In the genomic region with DNA sequence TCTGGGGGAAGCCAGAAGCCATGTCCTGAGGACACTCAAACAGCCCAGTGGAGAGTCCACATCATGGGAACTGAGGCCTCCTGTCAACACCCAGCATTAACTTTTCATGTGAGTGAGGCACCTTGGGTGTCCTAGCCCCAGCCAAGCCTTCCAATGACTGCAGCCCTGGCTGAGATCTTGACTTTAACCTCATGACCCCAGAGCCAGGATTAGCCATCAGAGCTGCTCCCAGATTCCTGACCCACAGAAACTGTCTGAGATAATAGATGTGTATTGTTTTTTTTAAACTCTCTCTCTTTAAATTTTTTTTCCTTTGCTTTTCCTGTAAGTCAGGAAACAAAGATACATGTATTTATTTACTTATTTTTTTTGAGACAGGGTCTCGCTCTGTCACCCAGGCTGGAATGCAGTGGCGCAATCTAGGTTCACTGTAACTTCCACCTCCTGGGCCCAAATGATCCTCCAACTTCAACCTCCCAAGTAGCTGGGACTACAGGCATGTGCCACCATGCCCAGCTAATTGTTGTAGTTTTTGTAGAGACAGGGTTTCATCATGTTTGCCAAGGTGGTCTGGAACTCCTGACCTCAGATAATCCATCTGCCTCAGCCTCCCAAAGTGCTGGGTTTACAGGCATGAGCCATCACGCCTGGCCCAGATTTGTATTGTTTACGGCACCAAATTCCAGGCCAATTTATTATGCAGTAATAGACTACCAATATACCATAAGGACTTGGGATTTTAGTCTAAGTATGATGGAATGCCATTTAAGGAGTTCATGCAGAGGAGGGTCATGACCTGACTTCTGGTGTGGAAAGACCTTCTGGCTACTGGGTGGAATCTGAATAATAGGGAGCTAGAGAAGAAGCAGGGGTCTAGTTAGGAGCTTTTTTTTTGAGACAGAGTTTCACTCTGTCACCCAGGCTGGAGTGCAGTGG, we compare ENCODE assay signal across 15 cellular contexts. TPM values are rescaled to one million over a fixed set of nuclear protein-coding genes. Genes with fewer than 3 reads are reported as not detected.
DNase-seq lines count a peak whose midpoint lies in the region; ATAC-seq, FAIRE-seq and TF ChIP-seq lines count a peak whose summit lies in the region.
"Had no signal": no experiment of that assay in that cellular context is flagged by ENCODE, and none has a peak within 500 bp of the region (broad histone marks: within the 10 kb centered on the region; RNA-seq: fewer than 3 reads in every experiment).

No MANE protein-coding gene starts in this region.

- H3K36me3 ChIP-seq in bronchial epithelial cell (ENCODE audit: control insufficient read depth, insufficient read depth, low read length) = no peaks in the 10 kb centered on the region
- H3K36me3 ChIP-seq in left ventricle myocardium inferior = no peaks in the 10 kb centered on the region
- no peaks in the 10 kb centered on the region for H3K36me3 ChIP-seq in skeletal muscle tissue (ENCODE audit: control insufficient read depth in 3 of 3, insufficient read depth in 3 of 3, low read length in 3 of 3)
- H3K36me3 ChIP-seq in A673 (ENCODE audit: insufficient read depth, low read length, poor library complexity, severe bottlenecking) = no peaks in the 10 kb centered on the region

- no peak for TF ChIP-seq CTCF in bronchial epithelial cell (IDR thresholded peaks at IDR 0.05; ENCODE audit: insufficient read depth, low read length, severe bottlenecking)
- no peak for TF ChIP-seq CTCF in left ventricle myocardium inferior (IDR thresholded peaks at IDR 0.05; ENCODE audit: borderline replicate concordance)
- TF ChIP-seq CTCF in A673 (conservative IDR thresholded peaks at IDR 0.05; ENCODE audit: low read depth, low read length) = no peak

- FAIRE-seq in bronchial epithelial cell (lab: Jason Lieb, UNC) = no peak
- FAIRE-seq: D721Med had no signal

- no TSS peak for BruUV-seq in A673 (replicated peaks; lab: Mats Ljungman, UMichigan)

- ATAC-seq in left lobe of liver = no peak
- ATAC-seq: activated CD8-positive, alpha-beta memory T cell treated with anti-CD3 and anti-CD28 coated beads, Interleukin-2, amount 10 ng/mL, durations not matched to agents 7 days and 5 days; T-cell had no signal

- H3K9me3 ChIP-seq in left ventricle myocardium inferior (replicated peaks) (no peaks in the 10 kb centered on the region), skeletal muscle tissue (ENCODE audit: control insufficient read depth in 3 of 3, low read length in 3 of 3) (no peaks in the 10 kb centered on the region), A673 (ENCODE audit: low read depth, low read length, poor library complexity, severe bottlenecking) (no peaks in the 10 kb centered on the region)

- DNase-seq in EL (peak; percentile 48), bronchial epithelial cell (ENCODE audit: low read depth) (peak; percentile 51), left ventricle myocardium inferior (no peak), HPDE6-E6E7 (ENCODE audit: extremely low spot score) (no peak), A673 (ENCODE audit: low spot score) (no peak), iPS-NIHi7 (ENCODE audit: extremely low spot score) (no peak), left lobe of liver (ENCODE audit: low spot score) (no peak)
- DNase-seq: activated CD4-positive, CD25-positive, alpha-beta regulatory T cell; activated CD8-positive, alpha-beta memory T cell treated with anti-CD3 and anti-CD28 coated beads, Interleukin-2, amount 10 ng/mL, durations not matched to agents 7 days and 5 days; activated effector memory CD4-positive, alpha-beta T cell treated with anti-CD3 and anti-CD28 coated beads, Interleukin-2, amount 50 U/mL, for 16 hours; head of caudate nucleus; NCI-H82; T-cell had no signal

- peak overlapping the region; percentile 80 for H3K27ac ChIP-seq in left ventricle myocardium inferior (replicated peaks)
- peak overlapping the region; percentile 56 for H3K27ac ChIP-seq in skeletal muscle tissue (ENCODE audit: low read depth, low read length)
- H3K27ac ChIP-seq in A673 (ENCODE audit: low read depth, low read length, poor library complexity, severe bottlenecking) = no peak overlapping the region

- H3K4me3 ChIP-seq in bronchial epithelial cell (ENCODE audit: low read depth, low read length) (no peak overlapping the region), left ventricle myocardium inferior (no peak overlapping the region), skeletal muscle tissue (ENCODE audit: low read length in 3 of 3) (no peak overlapping the region), A673 (ENCODE audit: low read depth, low read length, poor library complexity, severe bottlenecking) (no peak overlapping the region)

- POLR2A ChIA-PET in A673 (lab: Charles Lee; ENCODE audit: low non-redundant PET) = no interaction called here

- H3K4me1 ChIP-seq in left ventricle myocardium inferior (peaks cover 53% of the 10 kb centered on the region), skeletal muscle tissue (ENCODE audit: control insufficient read depth in 3 of 3, insufficient read depth in 3 of 3, low read length in 3 of 3) (peaks cover 2 to 12% (median 10%) of the 10 kb centered on the region in 3 donors), A673 (ENCODE audit: insufficient read depth, low read length, poor library complexity, severe bottlenecking) (no peaks in the 10 kb centered on the region)

- intact Hi-C loops in left ventricle myocardium inferior (cut with micrococcal nuclease) = no loop called here
- intact Hi-C loops in A673 (cut with micrococcal nuclease; ENCODE audit: unreplicated experiment) = no loop called here

- CTCF ChIA-PET in A673 (lab: Charles Lee) = no interaction called here

- H3K9ac ChIP-seq in skeletal muscle tissue (ENCODE audit: low read depth in 1 of 3, low read length in 3 of 3) = no peak overlapping the region

- no peaks in the 10 kb centered on the region for H3K27me3 ChIP-seq in bronchial epithelial cell (ENCODE audit: control insufficient read depth, insufficient read depth, low read length)
- no peaks in the 10 kb centered on the region for H3K27me3 ChIP-seq in left ventricle myocardium inferior (ENCODE audit: low read depth)
- no peaks in the 10 kb centered on the region for H3K27me3 ChIP-seq in skeletal muscle tissue (ENCODE audit: control insufficient read depth in 3 of 3, insufficient read depth in 3 of 3, low read length in 3 of 3)
- H3K27me3 ChIP-seq in A673 (replicated peaks; ENCODE audit: insufficient read depth, low read depth, low read length, poor library complexity) = no peaks in the 10 kb centered on the region

RNA-seq across cellular contexts. Expression of a gene that starts 14.0 kb away (rescaled TPM):
- total RNA-seq in bronchial epithelial cell (13.7 and 14.5 TPM in 2 replicates), left ventricle myocardium inferior (38.8 TPM), skeletal muscle tissue (18.3 TPM), A673 (2021) (67.0 and 84.7 TPM in 2 replicates), left lobe of liver (43.5 TPM)

RNA-seq across cellular contexts. Expression of a gene that starts 37.0 kb away (rescaled TPM):
- total RNA-seq in bronchial epithelial cell = 102 and 103 TPM in 2 replicates
- 42.2 TPM for total RNA-seq in left ventricle myocardium inferior
- total RNA-seq in skeletal muscle tissue = 74.6 TPM
- total RNA-seq in A673 (2021) = 95.2 and 101 TPM in 2 replicates
- total RNA-seq in left lobe of liver = 45.8 TPM

Comparison
In these comparisons a context has a peak if more than half of its experiments do, and no peak if none do; other contexts are left out.
1. DNase-seq: peak in EL (single experiment) and bronchial epithelial cell (single experiment); none in left ventricle myocardium inferior (single experiment), HPDE6-E6E7 (single experiment), A673 (single experiment), iPS-NIHi7 (single experiment) and left lobe of liver (single experiment).